2 cellular contexts compared by ENCODE assay signal in the genomic region with DNA sequence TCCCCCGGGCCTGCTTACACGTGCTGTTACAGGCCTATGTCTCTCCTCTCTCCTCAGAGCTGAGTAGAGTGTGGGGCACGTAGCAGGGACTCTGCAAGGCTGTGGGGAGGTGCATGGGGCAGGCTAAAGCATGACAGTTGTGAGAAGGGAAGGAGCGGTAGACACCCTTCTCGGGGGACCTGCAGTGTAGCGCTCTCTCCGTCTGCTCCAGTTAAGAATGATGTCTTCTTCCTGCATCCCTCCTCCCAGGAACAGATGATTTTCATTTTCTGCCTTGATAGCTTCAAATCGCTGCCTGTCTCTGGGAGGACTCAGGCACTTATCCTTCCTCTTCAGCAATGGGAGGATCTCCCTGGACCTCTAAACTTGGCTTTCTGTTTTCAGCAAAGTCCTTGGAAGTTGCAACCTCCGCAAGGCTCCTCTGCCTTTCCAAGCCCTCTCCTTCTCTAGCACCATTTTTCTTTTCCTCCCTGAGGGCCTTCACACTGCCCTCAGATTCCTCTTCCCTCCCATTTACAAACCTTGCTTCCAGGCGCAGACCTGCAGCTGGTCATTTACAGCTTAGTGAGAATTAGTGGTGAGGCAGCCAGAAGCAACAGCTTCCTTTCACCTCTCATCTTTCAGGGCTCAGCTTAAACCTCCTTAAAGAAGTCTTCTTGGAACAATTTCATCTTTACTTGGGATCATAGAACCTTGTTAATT.
TF ChIP-seq lines count a peak whose summit lies in the region.

No MANE protein-coding gene starts in this region.

TF ChIP-seq in SK-N-SH treated with all-trans-retinoic acid at 6 μM for 48 hours, 23 proteins besides CTCF, POLR2A, EP300 and RAD21:
- TF ChIP-seq, protein P1, sequence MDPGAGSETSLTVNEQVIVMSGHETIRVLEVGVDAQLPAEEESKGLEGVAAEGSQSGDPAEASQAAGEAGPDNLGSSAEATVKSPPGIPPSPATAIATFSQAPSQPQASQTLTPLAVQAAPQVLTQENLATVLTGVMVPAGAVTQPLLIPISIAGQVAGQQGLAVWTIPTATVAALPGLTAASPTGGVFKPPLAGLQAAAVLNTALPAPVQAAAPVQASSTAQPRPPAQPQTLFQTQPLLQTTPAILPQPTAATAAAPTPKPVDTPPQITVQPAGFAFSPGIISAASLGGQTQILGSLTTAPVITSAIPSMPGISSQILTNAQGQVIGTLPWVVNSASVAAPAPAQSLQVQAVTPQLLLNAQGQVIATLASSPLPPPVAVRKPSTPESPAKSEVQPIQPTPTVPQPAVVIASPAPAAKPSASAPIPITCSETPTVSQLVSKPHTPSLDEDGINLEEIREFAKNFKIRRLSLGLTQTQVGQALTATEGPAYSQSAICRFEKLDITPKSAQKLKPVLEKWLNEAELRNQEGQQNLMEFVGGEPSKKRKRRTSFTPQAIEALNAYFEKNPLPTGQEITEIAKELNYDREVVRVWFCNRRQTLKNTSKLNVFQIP (CRISPR knock-in tag; IDR thresholded peaks at IDR 0.05; ENCODE audit: borderline replicate concordance, low read depth), result no peak
- TF ChIP-seq ZNF70 (CRISPR knock-in tag; IDR thresholded peaks at IDR 0.05), result no peak
- TF ChIP-seq TCF4 (CRISPR knock-in tag; IDR thresholded peaks at IDR 0.05; ENCODE audit: borderline replicate concordance), result no peak
- TF ChIP-seq ZC3H10 (CRISPR knock-in tag; IDR thresholded peaks at IDR 0.05), result no peak
- TF ChIP-seq ZFP30 (CRISPR knock-in tag; IDR thresholded peaks at IDR 0.05), result no peak
- no peak for TF ChIP-seq PPARA (CRISPR knock-in tag; IDR thresholded peaks at IDR 0.05; ENCODE audit: borderline replicate concordance)
- no peak for TF ChIP-seq ISL1 (CRISPR knock-in tag; IDR thresholded peaks at IDR 0.05)
- no peak for TF ChIP-seq OSR1 (CRISPR knock-in tag; IDR thresholded peaks at IDR 0.05)
- TF ChIP-seq ZNF8 (CRISPR knock-in tag; IDR thresholded peaks at IDR 0.05), result no peak
- TF ChIP-seq TSHZ2 (CRISPR knock-in tag; IDR thresholded peaks at IDR 0.05), result no peak
- TF ChIP-seq, protein P2, sequence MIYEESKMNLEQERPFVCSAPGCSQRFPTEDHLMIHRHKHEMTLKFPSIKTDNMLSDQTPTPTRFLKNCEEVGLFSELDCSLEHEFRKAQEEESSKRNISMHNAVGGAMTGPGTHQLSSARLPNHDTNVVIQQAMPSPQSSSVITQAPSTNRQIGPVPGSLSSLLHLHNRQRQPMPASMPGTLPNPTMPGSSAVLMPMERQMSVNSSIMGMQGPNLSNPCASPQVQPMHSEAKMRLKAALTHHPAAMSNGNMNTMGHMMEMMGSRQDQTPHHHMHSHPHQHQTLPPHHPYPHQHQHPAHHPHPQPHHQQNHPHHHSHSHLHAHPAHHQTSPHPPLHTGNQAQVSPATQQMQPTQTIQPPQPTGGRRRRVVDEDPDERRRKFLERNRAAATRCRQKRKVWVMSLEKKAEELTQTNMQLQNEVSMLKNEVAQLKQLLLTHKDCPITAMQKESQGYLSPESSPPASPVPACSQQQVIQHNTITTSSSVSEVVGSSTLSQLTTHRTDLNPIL (CRISPR knock-in tag; IDR thresholded peaks at IDR 0.05; ENCODE audit: low read depth), result no peak
- TF ChIP-seq ZNF565 (CRISPR knock-in tag; conservative IDR thresholded peaks at IDR 0.05; ENCODE audit: low read depth), result no peak
- TF ChIP-seq BACH2 (CRISPR knock-in tag; IDR thresholded peaks at IDR 0.05; ENCODE audit: borderline replicate concordance), result no peak
- no peak for TF ChIP-seq ESRRG (CRISPR knock-in tag; IDR thresholded peaks at IDR 0.05)

TF ChIP-seq in SK-N-SH, 30 proteins besides CTCF, POLR2A, EP300 and RAD21:
- no peak for TF ChIP-seq JUND (IDR thresholded peaks at IDR 0.05)
- TF ChIP-seq GATA2 (CRISPR knock-in tag; IDR thresholded peaks at IDR 0.05), result no peak
- TF ChIP-seq RCOR1 (IDR thresholded peaks at IDR 0.05; ENCODE audit: low read length), result no peak
- no peak for TF ChIP-seq CHD2 (IDR thresholded peaks at IDR 0.05; ENCODE audit: low read length, partially characterized antibody)
- TF ChIP-seq ZBTB33 (IDR thresholded peaks at IDR 0.05; ENCODE audit: borderline replicate concordance, low read depth), result no peak
- no peak for TF ChIP-seq TEAD4 (IDR thresholded peaks at IDR 0.05; ENCODE audit: borderline replicate concordance, insufficient read depth)
- no peak for TF ChIP-seq FOXJ3 (CRISPR knock-in tag; IDR thresholded peaks at IDR 0.05)
- TF ChIP-seq IRF3 (IDR thresholded peaks at IDR 0.05; ENCODE audit: low read depth, low read length), result no peak
- TF ChIP-seq, protein P3, sequence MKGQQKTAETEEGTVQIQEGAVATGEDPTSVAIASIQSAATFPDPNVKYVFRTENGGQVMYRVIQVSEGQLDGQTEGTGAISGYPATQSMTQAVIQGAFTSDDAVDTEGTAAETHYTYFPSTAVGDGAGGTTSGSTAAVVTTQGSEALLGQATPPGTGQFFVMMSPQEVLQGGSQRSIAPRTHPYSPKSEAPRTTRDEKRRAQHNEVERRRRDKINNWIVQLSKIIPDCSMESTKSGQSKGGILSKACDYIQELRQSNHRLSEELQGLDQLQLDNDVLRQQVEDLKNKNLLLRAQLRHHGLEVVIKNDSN (IDR thresholded peaks at IDR 0.05; ENCODE audit: borderline replicate concordance, low read depth), result no peak
- no peak for TF ChIP-seq RXRA (IDR thresholded peaks at IDR 0.05; ENCODE audit: borderline replicate concordance, low read depth)
- TF ChIP-seq SIN3A (IDR thresholded peaks at IDR 0.05; ENCODE audit: borderline replicate concordance, low read depth, low read length), result no peak
TF ChIP-seq in SK-N-SH: peak in this region for 0.
